3 cellular contexts compared by ENCODE assay signal in genomic region chrX:17553961-17554482, GRCh38.
TF ChIP-seq lines count a peak whose summit lies in the region.

No MANE protein-coding gene starts in this region.

TF ChIP-seq in A549, 52 proteins besides CTCF, POLR2A, EP300 and RAD21:
- TF ChIP-seq HOXB13 (CRISPR knock-in tag; IDR thresholded peaks at IDR 0.05; ENCODE audit: low read depth): no peak
- no peak for TF ChIP-seq RNF2 (IDR thresholded peaks at IDR 0.05; ENCODE audit: borderline replicate concordance, low read depth)
- TF ChIP-seq HDAC2 (IDR thresholded peaks at IDR 0.05): no peak
- no peak for TF ChIP-seq MYC (IDR thresholded peaks at IDR 0.05; ENCODE audit: borderline replicate concordance, low read length)
- no peak for TF ChIP-seq HMGXB4 (CRISPR knock-in tag; IDR thresholded peaks at IDR 0.05; ENCODE audit: borderline replicate concordance)
- TF ChIP-seq FOSL2 (IDR thresholded peaks at IDR 0.05): no peak
- no peak for TF ChIP-seq FOSL2 (CRISPR knock-in tag; IDR thresholded peaks at IDR 0.05)
- no peak for TF ChIP-seq ESRRA (IDR thresholded peaks at IDR 0.05; ENCODE audit: borderline replicate concordance, low read length)
- TF ChIP-seq, protein P1, sequence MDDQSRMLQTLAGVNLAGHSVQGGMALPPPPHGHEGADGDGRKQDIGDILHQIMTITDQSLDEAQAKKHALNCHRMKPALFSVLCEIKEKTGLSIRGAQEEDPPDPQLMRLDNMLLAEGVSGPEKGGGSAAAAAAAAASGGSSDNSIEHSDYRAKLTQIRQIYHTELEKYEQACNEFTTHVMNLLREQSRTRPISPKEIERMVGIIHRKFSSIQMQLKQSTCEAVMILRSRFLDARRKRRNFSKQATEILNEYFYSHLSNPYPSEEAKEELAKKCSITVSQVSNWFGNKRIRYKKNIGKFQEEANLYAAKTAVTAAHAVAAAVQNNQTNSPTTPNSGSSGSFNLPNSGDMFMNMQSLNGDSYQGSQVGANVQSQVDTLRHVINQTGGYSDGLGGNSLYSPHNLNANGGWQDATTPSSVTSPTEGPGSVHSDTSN (IDR thresholded peaks at IDR 0.05): no peak
- TF ChIP-seq KDM1A (IDR thresholded peaks at IDR 0.05; ENCODE audit: low read depth): no peak
- TF ChIP-seq JUN (IDR thresholded peaks at IDR 0.05): no peak
- TF ChIP-seq FOSB (CRISPR knock-in tag; IDR thresholded peaks at IDR 0.05): no peak
- no peak for TF ChIP-seq CBX8 (IDR thresholded peaks at IDR 0.05)
- no peak for TF ChIP-seq RARB (CRISPR knock-in tag; IDR thresholded peaks at IDR 0.05)
- TF ChIP-seq ATOH8 (CRISPR knock-in tag; IDR thresholded peaks at IDR 0.05; ENCODE audit: low read depth): no peak
- no peak for TF ChIP-seq TP53 (CRISPR knock-in tag; IDR thresholded peaks at IDR 0.05)
- TF ChIP-seq NFE2L2 (conservative IDR thresholded peaks at IDR 0.05; ENCODE audit: low read length): no peak
- no peak for TF ChIP-seq MAX (IDR thresholded peaks at IDR 0.05)
- TF ChIP-seq ZC3H11A (IDR thresholded peaks at IDR 0.05): no peak
- no peak for TF ChIP-seq FOXS1 (CRISPR knock-in tag; IDR thresholded peaks at IDR 0.05)
- TF ChIP-seq TFCP2L1 (CRISPR knock-in tag; IDR thresholded peaks at IDR 0.05): no peak
TF ChIP-seq in A549: peak in this region for 0.

TF ChIP-seq in IMR-90, 13 proteins besides CTCF, POLR2A, EP300 and RAD21:
- TF ChIP-seq BHLHE40 (IDR thresholded peaks at IDR 0.05; ENCODE audit: low read depth, low read length) (no peak), RCOR1 (IDR thresholded peaks at IDR 0.05; ENCODE audit: insufficient replicate concordance, low read length) (no peak), MAZ (IDR thresholded peaks at IDR 0.05; ENCODE audit: borderline replicate concordance, low read depth, low read length) (no peak), RFX5 (IDR thresholded peaks at IDR 0.05; ENCODE audit: low read depth, low read length) (no peak)

TF ChIP-seq in endothelial cell of umbilical vein, 7 proteins besides CTCF, POLR2A, EP300 and RAD21:
- TF ChIP-seq MYC (IDR thresholded peaks at IDR 0.05; ENCODE audit: low read depth, low read length) (no peak), POLR2AphosphoS5 (IDR thresholded peaks at IDR 0.05; ENCODE audit: insufficient read depth, low read depth, low read length) (no peak), EZH2 (IDR thresholded peaks at IDR 0.05; ENCODE audit: borderline replicate concordance, low read depth, low read length, severe bottlenecking) (no peak), MAX (IDR thresholded peaks at IDR 0.05; ENCODE audit: insufficient read depth, insufficient read length) (no peak), GATA2 (IDR thresholded peaks at IDR 0.05; ENCODE audit: insufficient read depth, insufficient read length, low read depth, low read length) (no peak), JUN (IDR thresholded peaks at IDR 0.05; ENCODE audit: borderline replicate concordance, insufficient read depth, insufficient read length, low read depth) (no peak), FOS (IDR thresholded peaks at IDR 0.05; ENCODE audit: borderline replicate concordance, insufficient read depth, low read length) (no peak)
